20 cellular contexts compared by ENCODE assay signal in genomic region chr16:10919003-10919351, GRCh38. TPM values are rescaled to one million over a fixed set of nuclear protein-coding genes. Genes with fewer than 3 reads are reported as not detected.
DNase-seq lines count a peak whose midpoint lies in the region; ATAC-seq, FAIRE-seq and TF ChIP-seq lines count a peak whose summit lies in the region.
"Had no signal": no experiment of that assay in that cellular context is flagged by ENCODE, and none has a peak within 500 bp of the region (broad histone marks: within the 10 kb centered on the region; RNA-seq: fewer than 3 reads in every experiment).

No MANE protein-coding gene starts in this region.

- H3K27ac ChIP-seq in right atrium auricular region = peak overlapping the region; percentile 38 to 73
- no peak overlapping the region for H3K27ac ChIP-seq in RWPE2 (ENCODE audit: poor library complexity, severe bottlenecking)
- peak overlapping the region in 3 of 4 donors; percentile 67 to 74 (median 74) for H3K27ac ChIP-seq in upper lobe of left lung
- H3K27ac ChIP-seq in breast epithelium = no peak overlapping the region
- H3K27ac ChIP-seq: A549, HL-60, neutrophil had no signal

- peak overlapping the region in 4 of 8 donors; percentile 15 to 56 (median 46) for H3K4me3 Mint-ChIP-seq in naive B cell
- H3K4me3 Mint-ChIP-seq: activated T-helper 17 cell treated with anti-CD3 and anti-CD28 coated beads, Interleukin-2, amount 50 U/mL, for 72 hours; effector memory CD8-positive, alpha-beta T cell; stimulated activated naive CD8-positive, alpha-beta T cell treated with anti-CD3 and anti-CD28 coated beads, Interleukin-15, Interleukin-2, amounts not matched to agents 100 ng/mL and 50 ng/mL, for 24 hours; T-cell had no signal

- H3K4me3 ChIP-seq in right atrium auricular region = no peak overlapping the region
- H3K4me3 ChIP-seq in RWPE2 (ENCODE audit: severe bottlenecking) = no peak overlapping the region
- no peak overlapping the region for H3K4me3 ChIP-seq in upper lobe of left lung
- H3K4me3 ChIP-seq in breast epithelium = no peak overlapping the region
- H3K4me3 ChIP-seq: A549, coronary artery, lung had no signal

- no peaks in the 10 kb centered on the region for H3K27me3 ChIP-seq in right atrium auricular region
- no peaks in the 10 kb centered on the region for H3K27me3 ChIP-seq in RWPE2 (ENCODE audit: insufficient read depth, poor library complexity, severe bottlenecking)
- H3K27me3 ChIP-seq in upper lobe of left lung = no peaks in the 10 kb centered on the region
- H3K27me3 ChIP-seq in breast epithelium = no peaks in the 10 kb centered on the region
- H3K27me3 ChIP-seq: neutrophil had no signal

- H3K27me3 Mint-ChIP-seq in naive B cell = no peaks in the 10 kb centered on the region
- H3K27me3 Mint-ChIP-seq: activated T-helper 17 cell treated with anti-CD3 and anti-CD28 coated beads, Interleukin-2, amount 50 U/mL, for 72 hours; effector memory CD8-positive, alpha-beta T cell; stimulated activated naive CD8-positive, alpha-beta T cell treated with anti-CD3 and anti-CD28 coated beads, Interleukin-15, Interleukin-2, amounts not matched to agents 100 ng/mL and 50 ng/mL, for 24 hours; T-cell had no signal

- ATAC-seq in Right ventricle myocardium inferior (no peak), RWPE2 (ENCODE audit: low read depth) (no peak), naive B cell (ENCODE audit: low read depth in 2 of 2) (no peak), upper lobe of left lung (ENCODE audit: low FRiP score in 2 of 2) (no peak)

- no peaks in the 10 kb centered on the region for H3K9me3 Mint-ChIP-seq in naive B cell
- H3K9me3 Mint-ChIP-seq: activated naive CD4-positive, alpha-beta T cell treated with anti-CD3 and anti-CD28 coated beads, Interleukin-2, amount 50 U/mL, for 72 hours; activated T-helper 17 cell treated with anti-CD3 and anti-CD28 coated beads, Interleukin-2, amount 50 U/mL, for 72 hours; effector memory CD8-positive, alpha-beta T cell; stimulated activated naive CD8-positive, alpha-beta T cell treated with anti-CD3 and anti-CD28 coated beads, Interleukin-15, Interleukin-2, amounts not matched to agents 100 ng/mL and 50 ng/mL, for 24 hours; T-cell had no signal

- H3K9me3 ChIP-seq in right atrium auricular region = no peaks in the 10 kb centered on the region
- no peaks in the 10 kb centered on the region for H3K9me3 ChIP-seq in RWPE2 (ENCODE audit: severe bottlenecking)
- no peaks in the 10 kb centered on the region for H3K9me3 ChIP-seq in upper lobe of left lung
- no peaks in the 10 kb centered on the region for H3K9me3 ChIP-seq in breast epithelium
- H3K9me3 ChIP-seq: A549, neutrophil had no signal

- TF ChIP-seq CTCF in right atrium auricular region (IDR thresholded peaks at IDR 0.05) (peak in 1 of 2 donors; percentile 10), RWPE2 (IDR thresholded peaks at IDR 0.05; ENCODE audit: poor library complexity, severe bottlenecking) (peak; percentile 75), upper lobe of left lung (IDR thresholded peaks at IDR 0.05) (peak in 1 of 6 experiments; percentile 29), breast epithelium (IDR thresholded peaks at IDR 0.05) (peak in 1 of 3 donors; percentile 2)

- H3K36me3 Mint-ChIP-seq in naive B cell = peaks cover 19 to 29% of the 10 kb centered on the region in 2 donors
- H3K36me3 Mint-ChIP-seq: activated naive CD4-positive, alpha-beta T cell treated with anti-CD3 and anti-CD28 coated beads, Interleukin-2, amount 50 U/mL, for 72 hours; T-cell had no signal

- H3K27ac Mint-ChIP-seq in naive B cell = peak overlapping the region; percentile 38 to 94 (median 87)
- H3K27ac Mint-ChIP-seq: activated naive CD4-positive, alpha-beta T cell treated with anti-CD3 and anti-CD28 coated beads, Interleukin-2, amount 50 U/mL, for 72 hours; activated T-helper 17 cell treated with anti-CD3 and anti-CD28 coated beads, Interleukin-2, amount 50 U/mL, for 72 hours; progenitor cell of endocrine pancreas; stimulated activated naive CD8-positive, alpha-beta T cell treated with anti-CD3 and anti-CD28 coated beads, Interleukin-15, Interleukin-2, amounts not matched to agents 100 ng/mL and 50 ng/mL, for 24 hours; T-cell had no signal

- DNase-seq in right atrium auricular region (ENCODE audit: low spot score) (no peak), Right ventricle myocardium inferior (ENCODE audit: missing footprints) (no peak), RWPE2 (ENCODE audit: low spot score) (no peak), naive B cell (no peak), upper lobe of left lung (no peak), breast epithelium (ENCODE audit: low spot score in 2 of 2) (no peak), GM12891 (ENCODE audit: insufficient read length, low spot score) (no peak), hepatic stellate cell (ENCODE audit: low spot score) (no peak)

- peaks cover 47 to 75% (median 69%) of the 10 kb centered on the region in 3 donors for H3K4me1 Mint-ChIP-seq in naive B cell

- intact Hi-C loops in Right ventricle myocardium inferior (cut with DNase I) = loop anchor here (2.0 to 10.0 kb wide), 4 partner anchors 90 to 404 kb away; no protein-coding TSS in a partner anchor
- intact Hi-C loops in breast epithelium (cut with DNase I; ENCODE audit: low total_unique reads) = no loop called here

- H3K36me3 ChIP-seq in right atrium auricular region (no peaks in the 10 kb centered on the region), RWPE2 (ENCODE audit: low read depth) (no peaks in the 10 kb centered on the region), upper lobe of left lung (peaks cover 0 to 44% (median 30%) of the 10 kb centered on the region in 4 donors), breast epithelium (no peaks in the 10 kb centered on the region)
- H3K36me3 ChIP-seq: neutrophil had no signal

- no peak for FAIRE-seq in GM12891 (lab: Jason Lieb, UNC)

- TF ChIP-seq EP300 in upper lobe of left lung (IDR thresholded peaks at IDR 0.05) = no peak

- TF ChIP-seq POLR2A in upper lobe of left lung (IDR thresholded peaks at IDR 0.05) (no peak), breast epithelium (IDR thresholded peaks at IDR 0.05) (no peak), GM12891 (IDR thresholded peaks at IDR 0.05; ENCODE audit: low read depth, low read length) (no peak)

- WGBS in upper lobe of left lung, 2 donors = 65 to 70% methylated on average over 7 of the region's 7 CpGs

- H3K4me1 ChIP-seq in right atrium auricular region (peaks cover 0 to 46% of the 10 kb centered on the region in 2 donors), RWPE2 (ENCODE audit: insufficient read depth, poor library complexity, severe bottlenecking) (no peaks in the 10 kb centered on the region), upper lobe of left lung (peaks cover 23 to 32% (median 29%) of the 10 kb centered on the region in 4 donors), breast epithelium (no peaks in the 10 kb centered on the region)
- H3K4me1 ChIP-seq: A549 had no signal

TF ChIP-seq in GM12891, 5 proteins besides CTCF, POLR2A, EP300 and RAD21:
- TF ChIP-seq SPI1 (IDR thresholded peaks at IDR 0.05; ENCODE audit: low read depth, low read length) = no peak
- TF ChIP-seq PAX5 (IDR thresholded peaks at IDR 0.05; ENCODE audit: insufficient read depth, low read length, severe bottlenecking) = no peak
- no peak for TF ChIP-seq TAF1 (IDR thresholded peaks at IDR 0.05; ENCODE audit: low read depth, low read length)
- no peak for TF ChIP-seq POU2F2 (IDR thresholded peaks at IDR 0.05; ENCODE audit: low read depth, low read length)
- TF ChIP-seq POLR2AphosphoS5 (IDR thresholded peaks at IDR 0.05; ENCODE audit: low read depth, low read length) = no peak

RNA-seq across cellular contexts. Expression of gene DEXI, which starts 23.3 kb away (rescaled TPM):
- total RNA-seq in right atrium auricular region = 100 to 1,000 TPM; 129 to 164 TPM
- total RNA-seq in Right ventricle myocardium inferior = 121 TPM
- polyA plus RNA-seq in naive B cell (ENCODE audit: low read depth in 6 of 6) = 10 to 100 TPM; 10.1 to 22.6 (median 15.6) TPM
- total RNA-seq in upper lobe of left lung = 10 to 100 TPM; 28.4 to 87.0 (median 55.1) TPM
- total RNA-seq in breast epithelium = 10 to 100 TPM; 50.3 to 88.5 (median 52.8) TPM
- 8.4 TPM for polyA plus RNA-seq in GM12891 (2012; ENCODE audit: low read depth, missing spikeins)

RNA-seq across cellular contexts. Expression of gene CLEC16A, which starts 25.4 kb away (rescaled TPM):
- 10 to 100 TPM; 24.1 to 49.0 TPM for total RNA-seq in right atrium auricular region
- 23.0 TPM for total RNA-seq in Right ventricle myocardium inferior
- polyA plus RNA-seq in naive B cell (ENCODE audit: low read depth in 6 of 6) = 10 to 100 TPM; 11.8 to 34.9 (median 18.7) TPM
- 10 to 100 TPM; 33.3 to 85.9 (median 46.4) TPM for total RNA-seq in upper lobe of left lung
- total RNA-seq in breast epithelium = 10 to 100 TPM; 20.0 to 35.3 (median 33.1) TPM
- polyA plus RNA-seq in GM12891 (2012; ENCODE audit: low read depth, missing spikeins) = 12.4 TPM

RNA-seq across cellular contexts. Expression of gene CIITA, which starts 42.0 kb away (rescaled TPM):
- total RNA-seq in right atrium auricular region = 1 to 10 TPM; 3.2 to 3.4 TPM
- 11.0 TPM for total RNA-seq in Right ventricle myocardium inferior
- 100 to 1,000 TPM; 130 to 259 (median 150) TPM for polyA plus RNA-seq in naive B cell (ENCODE audit: low read depth in 6 of 6)
- 100 to 1,000 TPM in 2 of 6 donors, 10 to 100 TPM in 4; 27.2 to 145 (median 83.2) TPM for total RNA-seq in upper lobe of left lung
- 10 to 100 TPM in 2 of 3 donors, 1 to 10 TPM in 1; 5.6 to 14.6 (median 11.1) TPM for total RNA-seq in breast epithelium
- polyA plus RNA-seq in GM12891 (2012; ENCODE audit: low read depth, missing spikeins) = 63.6 TPM
- total RNA-seq: progenitor cell of endocrine pancreas had no signal
- polyA plus RNA-seq: BJ had no signal

Comparison
In these comparisons a context has a peak if more than half of its experiments do, and no peak if none do; other contexts are left out.
1. H3K27ac ChIP-seq: peak in right atrium auricular region (2 of 2) and upper lobe of left lung (3 of 4); none in RWPE2 (single experiment) and breast epithelium (0 of 2).